ENCODE assay signal across 23 cellular contexts in the genomic region with DNA sequence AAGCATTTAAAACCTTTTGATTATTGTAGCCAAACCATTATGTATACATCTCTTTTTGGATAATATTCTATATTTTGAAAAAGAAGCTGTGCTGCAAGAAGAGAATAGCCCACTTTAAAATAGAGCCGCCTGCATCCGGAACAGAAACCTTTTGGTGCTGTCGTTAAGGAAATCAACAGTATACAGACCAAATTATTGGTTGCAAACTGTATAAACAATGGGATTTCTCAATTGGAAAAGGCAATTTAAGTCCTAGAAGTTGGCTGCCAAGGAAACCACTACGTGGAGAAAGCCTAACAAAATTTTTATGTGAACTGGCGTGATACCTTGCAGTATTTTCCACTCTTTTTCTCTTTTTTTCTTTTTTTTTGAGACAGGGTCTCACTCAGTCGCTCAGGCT. TPM values are rescaled to one million over a fixed set of nuclear protein-coding genes. Genes with fewer than 3 reads are reported as not detected.
DNase-seq lines count a peak whose midpoint lies in the region; ATAC-seq and TF ChIP-seq lines count a peak whose summit lies in the region.
"Had no signal": no experiment of that assay in that cellular context is flagged by ENCODE, and none has a peak within 500 bp of the region (broad histone marks: within the 10 kb centered on the region; RNA-seq: fewer than 3 reads in every experiment).

No MANE protein-coding gene starts in this region.

- H2AK5ac ChIP-seq in mesenchymal stem cell (ENCODE audit: low read length, severe bottlenecking) = no peak overlapping the region

- H3K14ac ChIP-seq in mesenchymal stem cell (ENCODE audit: low read length in 2 of 2) = no peak overlapping the region

- TF ChIP-seq CTCF in suprapubic skin (IDR thresholded peaks at IDR 0.05) = no peak

- H3K9ac ChIP-seq in mesenchymal stem cell (ENCODE audit: low read length) = no peak overlapping the region
- H3K9ac ChIP-seq: BLaER1 treated with 17β-estradiol and CSF1 and Interleukin-3, amounts not matched to agents 10 nM and 100 nM; SK-N-SH had no signal

- no peak overlapping the region for H2AFZ ChIP-seq in mesenchymal stem cell (ENCODE audit: low read depth, low read length)

- H3K9me3 ChIP-seq in mesenchymal stem cell (ENCODE audit: control insufficient read depth, low read length) (no peaks in the 10 kb centered on the region), suprapubic skin (no peaks in the 10 kb centered on the region)
- H3K9me3 ChIP-seq: SK-N-SH had no signal

- H4K8ac ChIP-seq in mesenchymal stem cell (ENCODE audit: low read length) = no peak overlapping the region

- no peak overlapping the region for H2BK12ac ChIP-seq in mesenchymal stem cell (ENCODE audit: low read length in 2 of 2)

- no peak overlapping the region for H3K18ac ChIP-seq in mesenchymal stem cell (ENCODE audit: low read depth in 1 of 2, low read length in 2 of 2)

- TF ChIP-seq POLR2A in suprapubic skin (IDR thresholded peaks at IDR 0.05) = no peak

- H3K4ac ChIP-seq in mesenchymal stem cell (ENCODE audit: low read depth in 1 of 2, low read length in 2 of 2) = no peak overlapping the region

- no peak for TF ChIP-seq EP300 in suprapubic skin (IDR thresholded peaks at IDR 0.05)

- H3K4me1 ChIP-seq in mesenchymal stem cell (ENCODE audit: control insufficient read depth, insufficient read depth, low read depth, low read length) = no peaks in the 10 kb centered on the region
- no peaks in the 10 kb centered on the region for H3K4me1 ChIP-seq in suprapubic skin

- H3K4me3 ChIP-seq in mesenchymal stem cell (ENCODE audit: insufficient read depth in 1 of 2, low read depth in 1 of 2, low read length in 2 of 2) = no peak overlapping the region
- no peak overlapping the region for H3K4me3 ChIP-seq in suprapubic skin
- H3K4me3 ChIP-seq: BLaER1 treated with 17β-estradiol and CSF1 and Interleukin-3, amounts not matched to agents 10 nM and 100 nM had no signal

- no peak overlapping the region for H2BK15ac ChIP-seq in mesenchymal stem cell (ENCODE audit: low read depth, poor library complexity, severe bottlenecking)

- H3K23ac ChIP-seq in mesenchymal stem cell (ENCODE audit: low read length in 2 of 2) = no peak overlapping the region

- 75% methylated on average over 3 of the region's 6 CpGs for WGBS in mesenchymal stem cell
- WGBS in suprapubic skin = 66% methylated on average over 6 of the region's 6 CpGs

- H3K36me3 ChIP-seq in mesenchymal stem cell (ENCODE audit: control insufficient read depth in 1 of 2, insufficient read depth in 2 of 2, low read depth in 1 of 2, low read length in 2 of 2) = peaks cover 0 to 2% of the 10 kb centered on the region in 2 experiments
- no peaks in the 10 kb centered on the region for H3K36me3 ChIP-seq in suprapubic skin

- no peak overlapping the region for H2BK5ac ChIP-seq in mesenchymal stem cell (ENCODE audit: low read depth, low read length, poor library complexity, severe bottlenecking)

- H3K27me3 ChIP-seq in mesenchymal stem cell (ENCODE audit: control insufficient read depth in 1 of 2, insufficient read depth in 1 of 2, low read length in 2 of 2) (no peaks in the 10 kb centered on the region), suprapubic skin (no peaks in the 10 kb centered on the region)
- H3K27me3 ChIP-seq: BLaER1 treated with 17β-estradiol and CSF1 and Interleukin-3, amounts not matched to agents 10 nM and 100 nM had no signal

- no peak overlapping the region for H3K27ac ChIP-seq in mesenchymal stem cell (ENCODE audit: low read length, poor library complexity, severe bottlenecking)
- no peak overlapping the region for H3K27ac ChIP-seq in suprapubic skin
- H3K27ac ChIP-seq: 22Rv1; BLaER1 treated with 17β-estradiol and CSF1 and Interleukin-3, amounts not matched to agents 10 nM and 100 nM had no signal

- no peak overlapping the region for H2BK120ac ChIP-seq in mesenchymal stem cell (ENCODE audit: low read depth, low read length)

- no peak overlapping the region for H3K4me2 ChIP-seq in mesenchymal stem cell (ENCODE audit: low read length, poor library complexity, severe bottlenecking)
- H3K4me2 ChIP-seq: BLaER1 treated with 17β-estradiol and CSF1 and Interleukin-3, amounts not matched to agents 10 nM and 100 nM; SK-N-SH had no signal

- DNase-seq in NCI-H2081 (lab: John Stamatoyannopoulos, UW) (peak; percentile 9 to 47), NCI-H2081 treated with DMSO at 0.1 percent for 48 hours (lab: John Stamatoyannopoulos, UW) (no peak), fibroblast of gingiva (ENCODE audit: low read depth) (peak; percentile 70), mesenchymal stem cell (peak; percentile 82), suprapubic skin (ENCODE audit: low spot score in 2 of 2) (no peak), KG1 (lab: John Stamatoyannopoulos, UW) (no peak)
- no peak for DNase-seq in activated CD4-positive, CD25-positive, alpha-beta regulatory T cell (lab: John Stamatoyannopoulos, UW)
- DNase-seq: ACHN; Calu3; CD8-positive, alpha-beta memory T cell; DMS153; GOT3; Kasumi-1; MM.1S; NCI-H1048; NCI-H1417 treated with DMSO at 0.1 percent for 48 hours; NCI-H187; NCI-H69; SIG-M5; SK-N-SH had no signal

- peaks cover 28% of the 10 kb centered on the region for H3K79me1 ChIP-seq in mesenchymal stem cell (replicated peaks; ENCODE audit: low read length, poor library complexity, severe bottlenecking)

- no peak overlapping the region for H4K91ac ChIP-seq in mesenchymal stem cell (ENCODE audit: low read length)

- ATAC-seq in GM21390 (IDR thresholded peaks at IDR 0.05; ENCODE audit: unreplicated experiment) = no peak

RNA-seq across cellular contexts. Expression of gene DESI2, which starts 25.8 kb away (rescaled TPM):
- polyA plus RNA-seq in mesenchymal stem cell (2013, experiment 1 of 2) = 29.9 TPM
- polyA plus RNA-seq in mesenchymal stem cell (2013, experiment 2 of 2) = 29.7 TPM
- total RNA-seq in suprapubic skin = 10 to 100 TPM; 24.0 to 31.6 (median 30.2) TPM

Comparison
In these comparisons a context has a peak if more than half of its experiments do, and no peak if none do; other contexts are left out.
1. DNase-seq: peak in NCI-H2081 (2 of 2), fibroblast of gingiva (single experiment) and mesenchymal stem cell (single experiment); none in NCI-H2081 treated with DMSO at 0.1 percent for 48 hours (single experiment), activated CD4-positive, CD25-positive, alpha-beta regulatory T cell (0 of 4), suprapubic skin (0 of 2) and KG1 (single experiment).